8 cellular contexts compared by ENCODE assay signal in genomic region chr20:2872304-2873009, GRCh38.
DNase-seq lines count a peak whose midpoint lies in the region; ATAC-seq lines count a peak whose summit lies in the region.

No MANE protein-coding gene starts in this region.

- peak; percentile 21 for ATAC-seq in GM21786 (IDR thresholded peaks at IDR 0.05; ENCODE audit: unreplicated experiment)
- ATAC-seq in activated CD4-positive, CD25-positive, alpha-beta regulatory T cell treated with anti-CD3 and anti-CD28 coated beads, Interleukin-2, amount 50 U/mL, for 24 hours, result peak; percentile 42 to 49

- DNase-seq in DMS 273 treated with DMSO at 0.1 percent for 48 hours (lab: John Stamatoyannopoulos, UW), result peak; percentile 21
- DNase-seq in NCI-H1105 (lab: John Stamatoyannopoulos, UW), result peak; percentile 54
- peak; percentile 64 for DNase-seq in cerebellar cortex (ENCODE audit: low spot score)
- DNase-seq in left kidney (ENCODE audit: low read depth, low spot score), result peak; percentile 71
- DNase-seq in stimulated activated CD4-positive, alpha-beta T cell treated with anti-CD3 and anti-CD28 coated beads, Interleukin-2, amount 100 ng/mL, for 24 hours, result peak; percentile 82 to 84
- DNase-seq in NCI-H187 treated with DMSO at 0.1 percent for 48 hours (lab: John Stamatoyannopoulos, UW), result no peak
